In the genomic region with DNA sequence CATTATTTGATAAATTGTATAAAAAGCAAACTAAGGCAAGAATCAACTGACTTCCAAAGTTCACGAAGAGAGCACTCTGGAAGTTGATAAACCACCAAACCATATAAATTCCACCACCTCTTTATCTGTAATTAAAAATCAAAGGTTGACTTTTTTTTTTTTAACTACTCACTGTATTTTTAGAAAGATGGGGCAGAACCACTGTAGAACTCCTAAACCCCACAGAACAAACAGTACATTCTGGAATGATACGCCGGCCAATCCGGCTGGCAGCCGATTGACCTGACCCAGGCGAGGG, we compare ENCODE assay signal across 8 cellular contexts. TPM values are rescaled to one million over a fixed set of nuclear protein-coding genes. Genes with fewer than 3 reads are reported as not detected.
DNase-seq lines count a peak whose midpoint lies in the region; ATAC-seq and TF ChIP-seq lines count a peak whose summit lies in the region.

No MANE protein-coding gene starts in this region.

- no peak for TF ChIP-seq CTCF in MCF 10A (IDR thresholded peaks at IDR 0.05; ENCODE audit: unreplicated experiment)

- H3K9me3 Mint-ChIP-seq in stimulated activated naive CD8-positive, alpha-beta T cell treated with anti-CD3 and anti-CD28 coated beads, Interleukin-15, Interleukin-2, amounts not matched to agents 100 ng/mL and 50 ng/mL, for 24 hours: no peaks in the 10 kb centered on the region
- H3K9me3 Mint-ChIP-seq in MCF 10A (ENCODE audit: unreplicated experiment): no peaks in the 10 kb centered on the region

- ATAC-seq in stimulated activated naive CD8-positive, alpha-beta T cell treated with anti-CD3 and anti-CD28 coated beads, Interleukin-15, Interleukin-2, amounts not matched to agents 100 U/mL and 50 U/mL, for 24 hours: no peak

- intact Hi-C loops in MCF 10A (cut with micrococcal nuclease) (loop anchor here (2.0 kb wide), 1 partner anchor 68 kb away; the partner anchor contains the start of gene MAT2B), posterior cingulate gyrus (cut with DNase I) (no loop called here)

- peak overlapping the region; percentile 88 for H3K27ac Mint-ChIP-seq in stimulated activated naive CD8-positive, alpha-beta T cell treated with anti-CD3 and anti-CD28 coated beads, Interleukin-15, Interleukin-2, amounts not matched to agents 100 ng/mL and 50 ng/mL, for 24 hours
- H3K27ac Mint-ChIP-seq in MCF 10A (ENCODE audit: low read depth, unreplicated experiment): peak overlapping the region; percentile 93

- H3K27me3 Mint-ChIP-seq in stimulated activated naive CD8-positive, alpha-beta T cell treated with anti-CD3 and anti-CD28 coated beads, Interleukin-15, Interleukin-2, amounts not matched to agents 100 ng/mL and 50 ng/mL, for 24 hours: no peaks in the 10 kb centered on the region
- no peaks in the 10 kb centered on the region for H3K27me3 Mint-ChIP-seq in MCF 10A (ENCODE audit: insufficient read depth, unreplicated experiment)

- H3K36me3 Mint-ChIP-seq in stimulated activated naive CD8-positive, alpha-beta T cell treated with anti-CD3 and anti-CD28 coated beads, Interleukin-15, Interleukin-2, amounts not matched to agents 100 ng/mL and 50 ng/mL, for 24 hours (ENCODE audit: low read depth): peaks cover 27% of the 10 kb centered on the region
- peaks cover 44% of the 10 kb centered on the region for H3K36me3 Mint-ChIP-seq in MCF 10A (ENCODE audit: insufficient read depth, unreplicated experiment)

- H3K27me3 ChIP-seq in mononuclear cell (ENCODE audit: insufficient read depth, low read length): no peaks in the 10 kb centered on the region

- no TSS peak for BruUV-seq in MCF 10A (replicated peaks; lab: Mats Ljungman, UMichigan)

- CTCF ChIA-PET in MCF 10A (lab: Yijun Ruan, JAX): no interaction called here

- POLR2A ChIA-PET in MCF 10A (lab: Yijun Ruan, JAX): interaction anchor here (1.0 to 9.3 kb wide), 9 partner anchors 12 to 80 kb away, joined by 3 to 392 read pairs (median 10); partner anchors contain the start of genes HMMR, MAT2B and NUDCD2

- peak overlapping the region; percentile 91 for H3K4me3 Mint-ChIP-seq in stimulated activated naive CD8-positive, alpha-beta T cell treated with anti-CD3 and anti-CD28 coated beads, Interleukin-15, Interleukin-2, amounts not matched to agents 100 ng/mL and 50 ng/mL, for 24 hours
- H3K4me3 Mint-ChIP-seq in MCF 10A (ENCODE audit: unreplicated experiment): peak overlapping the region; percentile 92

- H3K4me3 ChIP-seq in mononuclear cell (ENCODE audit: low read length): peak overlapping the region; percentile 93

- H3K4me1 Mint-ChIP-seq in stimulated activated naive CD8-positive, alpha-beta T cell treated with anti-CD3 and anti-CD28 coated beads, Interleukin-15, Interleukin-2, amounts not matched to agents 100 ng/mL and 50 ng/mL, for 24 hours (ENCODE audit: low read depth): peaks cover 48% of the 10 kb centered on the region
- H3K4me1 Mint-ChIP-seq in MCF 10A (ENCODE audit: insufficient read depth, unreplicated experiment): peaks cover 33% of the 10 kb centered on the region

- H3K4me1 ChIP-seq in mononuclear cell (ENCODE audit: insufficient read depth, low read length): peaks cover 23% of the 10 kb centered on the region

- DNase-seq in stimulated activated naive CD8-positive, alpha-beta T cell treated with anti-CD3 and anti-CD28 coated beads, Interleukin-15, Interleukin-2, amounts not matched to agents 100 U/mL and 50 U/mL, for 24 hours: no peak
- no peak for DNase-seq in MCF 10A (ENCODE audit: unreplicated experiment)
- DNase-seq in posterior cingulate gyrus: no peak
- DNase-seq in kidney glomerular epithelial cell (lab: John Stamatoyannopoulos, UW): no peak
- no peak for DNase-seq in OCI-M2 (lab: John Stamatoyannopoulos, UW; ENCODE audit: unreplicated experiment)
- DNase-seq in NCI-H748 treated with DMSO at 0.1 percent for 48 hours (lab: John Stamatoyannopoulos, UW): no peak

- no peaks in the 10 kb centered on the region for H3K9me3 ChIP-seq in mononuclear cell (ENCODE audit: low read depth, low read length)

RNA-seq across cellular contexts. Expression of gene CCNG1, which starts 0.4 kb away (rescaled TPM):
- total RNA-seq in MCF 10A (2022) (169 and 196 TPM in 2 replicates), mononuclear cell (240 TPM)

RNA-seq across cellular contexts. Expression of gene NUDCD2, which starts 22.9 kb away (rescaled TPM):
- 57.8 and 68.0 TPM in 2 replicates for total RNA-seq in MCF 10A (2022)
- 11.4 TPM for total RNA-seq in mononuclear cell

RNA-seq across cellular contexts. Expression of gene HMMR, which starts 23.5 kb away (rescaled TPM):
- total RNA-seq in MCF 10A (2022): 29.3 and 43.5 TPM in 2 replicates
- total RNA-seq in mononuclear cell: 0.84 TPM

Comparison
In these comparisons a context has a peak if more than half of its experiments do, and no peak if none do; other contexts are left out.
1. RNA of gene HMMR, which starts 23.5 kb away (total RNA-seq): 29.3 to 43.5 TPM in MCF 10A; 0.84 TPM in mononuclear cell (single experiment); every median in the first group is over 10 times any median in the second.